ENCODE assay signal across 3 cellular contexts in the genomic region with DNA sequence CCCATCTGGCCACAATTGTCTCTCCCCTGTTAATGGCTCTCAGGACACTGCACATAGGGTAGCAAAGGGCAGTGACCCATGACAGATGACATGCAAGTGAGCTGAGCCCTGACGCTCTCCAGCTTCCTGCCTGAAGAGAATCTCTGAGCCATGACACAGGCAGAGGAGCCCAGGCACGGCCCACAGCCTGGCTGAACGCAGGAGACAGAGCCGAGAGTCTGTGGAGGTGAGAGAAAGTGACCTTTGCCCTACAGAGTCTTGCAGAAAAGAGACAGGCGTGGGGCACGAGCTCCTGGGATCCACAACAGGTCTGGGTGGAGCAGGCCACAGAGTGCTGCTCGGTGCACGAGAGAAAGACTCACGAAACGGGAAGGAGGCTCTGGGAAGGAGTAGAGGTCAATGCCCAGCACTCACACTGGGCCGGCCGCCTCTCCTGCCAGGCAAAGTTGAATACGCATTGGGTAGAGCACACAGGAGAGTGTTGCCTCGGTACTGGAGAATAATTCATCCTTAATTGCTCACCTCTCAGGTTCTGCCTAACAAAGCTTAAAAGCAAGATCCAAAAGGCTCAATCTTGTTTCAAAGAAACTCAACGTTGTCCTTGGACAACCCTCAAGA.
TF ChIP-seq lines count a peak whose summit lies in the region.

No MANE protein-coding gene starts in this region.

TF ChIP-seq in GM23338, 12 proteins besides CTCF, POLR2A, EP300 and RAD21 (continued from another document and continues in another):
- no peak for TF ChIP-seq JUNB (IDR thresholded peaks at IDR 0.05; ENCODE audit: unreplicated experiment)
- TF ChIP-seq NANOG (IDR thresholded peaks at IDR 0.05; ENCODE audit: borderline replicate concordance), result no peak
- TF ChIP-seq EZH2phosphoT487 (IDR thresholded peaks at IDR 0.05; ENCODE audit: unreplicated experiment), result no peak
- no peak for TF ChIP-seq ZNF331 (CRISPR knock-in tag; IDR thresholded peaks at IDR 0.05; ENCODE audit: low read depth)
- TF ChIP-seq, protein P1, sequence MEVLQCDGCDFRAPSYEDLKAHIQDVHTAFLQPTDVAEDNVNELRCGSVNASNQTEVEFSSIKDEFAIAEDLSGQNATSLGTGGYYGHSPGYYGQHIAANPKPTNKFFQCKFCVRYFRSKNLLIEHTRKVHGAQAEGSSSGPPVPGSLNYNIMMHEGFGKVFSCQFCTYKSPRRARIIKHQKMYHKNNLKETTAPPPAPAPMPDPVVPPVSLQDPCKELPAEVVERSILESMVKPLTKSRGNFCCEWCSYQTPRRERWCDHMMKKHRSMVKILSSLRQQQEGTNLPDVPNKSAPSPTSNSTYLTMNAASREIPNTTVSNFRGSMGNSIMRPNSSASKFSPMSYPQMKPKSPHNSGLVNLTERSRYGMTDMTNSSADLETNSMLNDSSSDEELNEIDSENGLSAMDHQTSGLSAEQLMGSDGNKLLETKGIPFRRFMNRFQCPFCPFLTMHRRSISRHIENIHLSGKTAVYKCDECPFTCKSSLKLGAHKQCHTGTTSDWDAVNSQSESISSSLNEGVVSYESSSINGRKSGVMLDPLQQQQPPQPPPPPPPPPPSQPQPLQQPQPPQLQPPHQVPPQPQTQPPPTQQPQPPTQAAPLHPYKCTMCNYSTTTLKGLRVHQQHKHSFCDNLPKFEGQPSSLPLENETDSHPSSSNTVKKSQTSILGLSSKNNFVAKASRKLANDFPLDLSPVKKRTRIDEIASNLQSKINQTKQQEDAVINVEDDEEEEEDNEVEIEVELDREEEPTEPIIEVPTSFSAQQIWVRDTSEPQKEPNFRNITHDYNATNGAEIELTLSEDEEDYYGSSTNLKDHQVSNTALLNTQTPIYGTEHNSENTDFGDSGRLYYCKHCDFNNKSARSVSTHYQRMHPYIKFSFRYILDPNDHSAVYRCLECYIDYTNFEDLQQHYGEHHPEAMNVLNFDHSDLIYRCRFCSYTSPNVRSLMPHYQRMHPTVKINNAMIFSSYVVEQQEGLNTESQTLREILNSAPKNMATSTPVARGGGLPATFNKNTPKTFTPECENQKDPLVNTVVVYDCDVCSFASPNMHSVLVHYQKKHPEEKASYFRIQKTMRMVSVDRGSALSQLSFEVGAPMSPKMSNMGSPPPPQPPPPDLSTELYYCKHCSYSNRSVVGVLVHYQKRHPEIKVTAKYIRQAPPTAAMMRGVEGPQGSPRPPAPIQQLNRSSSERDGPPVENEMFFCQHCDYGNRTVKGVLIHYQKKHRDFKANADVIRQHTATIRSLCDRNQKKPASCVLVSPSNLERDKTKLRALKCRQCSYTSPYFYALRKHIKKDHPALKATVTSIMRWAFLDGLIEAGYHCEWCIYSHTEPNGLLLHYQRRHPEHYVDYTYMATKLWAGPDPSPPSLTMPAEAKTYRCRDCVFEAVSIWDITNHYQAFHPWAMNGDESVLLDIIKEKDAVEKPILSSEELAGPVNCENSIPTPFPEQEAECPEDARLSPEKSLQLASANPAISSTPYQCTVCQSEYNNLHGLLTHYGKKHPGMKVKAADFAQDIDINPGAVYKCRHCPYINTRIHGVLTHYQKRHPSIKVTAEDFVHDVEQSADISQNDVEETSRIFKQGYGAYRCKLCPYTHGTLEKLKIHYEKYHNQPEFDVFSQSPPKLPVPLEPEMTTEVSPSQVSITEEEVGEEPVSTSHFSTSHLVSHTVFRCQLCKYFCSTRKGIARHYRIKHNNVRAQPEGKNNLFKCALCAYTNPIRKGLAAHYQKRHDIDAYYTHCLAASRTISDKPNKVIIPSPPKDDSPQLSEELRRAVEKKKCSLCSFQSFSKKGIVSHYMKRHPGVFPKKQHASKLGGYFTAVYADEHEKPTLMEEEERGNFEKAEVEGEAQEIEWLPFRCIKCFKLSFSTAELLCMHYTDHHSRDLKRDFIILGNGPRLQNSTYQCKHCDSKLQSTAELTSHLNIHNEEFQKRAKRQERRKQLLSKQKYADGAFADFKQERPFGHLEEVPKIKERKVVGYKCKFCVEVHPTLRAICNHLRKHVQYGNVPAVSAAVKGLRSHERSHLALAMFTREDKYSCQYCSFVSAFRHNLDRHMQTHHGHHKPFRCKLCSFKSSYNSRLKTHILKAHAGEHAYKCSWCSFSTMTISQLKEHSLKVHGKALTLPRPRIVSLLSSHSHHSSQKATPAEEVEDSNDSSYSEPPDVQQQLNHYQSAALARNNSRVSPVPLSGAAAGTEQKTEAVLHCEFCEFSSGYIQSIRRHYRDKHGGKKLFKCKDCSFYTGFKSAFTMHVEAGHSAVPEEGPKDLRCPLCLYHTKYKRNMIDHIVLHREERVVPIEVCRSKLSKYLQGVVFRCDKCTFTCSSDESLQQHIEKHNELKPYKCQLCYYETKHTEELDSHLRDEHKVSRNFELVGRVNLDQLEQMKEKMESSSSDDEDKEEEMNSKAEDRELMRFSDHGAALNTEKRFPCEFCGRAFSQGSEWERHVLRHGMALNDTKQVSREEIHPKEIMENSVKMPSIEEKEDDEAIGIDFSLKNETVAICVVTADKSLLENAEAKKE (CRISPR knock-in tag; IDR thresholded peaks at IDR 0.05), result no peak

TF ChIP-seq in GM12878, 131 proteins besides CTCF, POLR2A, EP300 and RAD21 (continued from another document):
- TF ChIP-seq, protein P2, sequence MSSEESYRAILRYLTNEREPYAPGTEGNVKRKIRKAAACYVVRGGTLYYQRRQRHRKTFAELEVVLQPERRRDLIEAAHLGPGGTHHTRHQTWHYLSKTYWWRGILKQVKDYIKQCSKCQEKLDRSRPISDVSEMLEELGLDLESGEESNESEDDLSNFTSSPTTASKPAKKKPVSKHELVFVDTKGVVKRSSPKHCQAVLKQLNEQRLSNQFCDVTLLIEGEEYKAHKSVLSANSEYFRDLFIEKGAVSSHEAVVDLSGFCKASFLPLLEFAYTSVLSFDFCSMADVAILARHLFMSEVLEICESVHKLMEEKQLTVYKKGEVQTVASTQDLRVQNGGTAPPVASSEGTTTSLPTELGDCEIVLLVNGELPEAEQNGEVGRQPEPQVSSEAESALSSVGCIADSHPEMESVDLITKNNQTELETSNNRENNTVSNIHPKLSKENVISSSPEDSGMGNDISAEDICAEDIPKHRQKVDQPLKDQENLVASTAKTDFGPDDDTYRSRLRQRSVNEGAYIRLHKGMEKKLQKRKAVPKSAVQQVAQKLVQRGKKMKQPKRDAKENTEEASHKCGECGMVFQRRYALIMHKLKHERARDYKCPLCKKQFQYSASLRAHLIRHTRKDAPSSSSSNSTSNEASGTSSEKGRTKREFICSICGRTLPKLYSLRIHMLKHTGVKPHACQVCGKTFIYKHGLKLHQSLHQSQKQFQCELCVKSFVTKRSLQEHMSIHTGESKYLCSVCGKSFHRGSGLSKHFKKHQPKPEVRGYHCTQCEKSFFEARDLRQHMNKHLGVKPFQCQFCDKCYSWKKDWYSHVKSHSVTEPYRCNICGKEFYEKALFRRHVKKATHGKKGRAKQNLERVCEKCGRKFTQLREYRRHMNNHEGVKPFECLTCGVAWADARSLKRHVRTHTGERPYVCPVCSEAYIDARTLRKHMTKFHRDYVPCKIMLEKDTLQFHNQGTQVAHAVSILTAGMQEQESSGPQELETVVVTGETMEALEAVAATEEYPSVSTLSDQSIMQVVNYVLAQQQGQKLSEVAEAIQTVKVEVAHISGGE (CRISPR knock-in tag; IDR thresholded peaks at IDR 0.05), result no peak
- TF ChIP-seq, protein P3, sequence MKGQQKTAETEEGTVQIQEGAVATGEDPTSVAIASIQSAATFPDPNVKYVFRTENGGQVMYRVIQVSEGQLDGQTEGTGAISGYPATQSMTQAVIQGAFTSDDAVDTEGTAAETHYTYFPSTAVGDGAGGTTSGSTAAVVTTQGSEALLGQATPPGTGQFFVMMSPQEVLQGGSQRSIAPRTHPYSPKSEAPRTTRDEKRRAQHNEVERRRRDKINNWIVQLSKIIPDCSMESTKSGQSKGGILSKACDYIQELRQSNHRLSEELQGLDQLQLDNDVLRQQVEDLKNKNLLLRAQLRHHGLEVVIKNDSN (IDR thresholded peaks at IDR 0.05; ENCODE audit: borderline replicate concordance, extremely low read length, insufficient read depth, low read depth, low read length), result no peak

TF ChIP-seq in SK-N-SH, 30 proteins besides CTCF, POLR2A, EP300 and RAD21 (continued from another document):
- no peak for TF ChIP-seq GATA2 (CRISPR knock-in tag; IDR thresholded peaks at IDR 0.05)
- TF ChIP-seq TCF12 (IDR thresholded peaks at IDR 0.05), result no peak
TF ChIP-seq in SK-N-SH: peak in this region for 0.
